In genomic region chr19:40592170-40592569, GRCh38 we compare ENCODE assay signal across 1 cellular context.
TF ChIP-seq lines count a peak whose summit lies in the region.

No MANE protein-coding gene starts in this region.

TF ChIP-seq in WTC11, 78 proteins besides CTCF, POLR2A, EP300 and RAD21 (continued from another document):
- TF ChIP-seq MLX (CRISPR knock-in tag; IDR thresholded peaks at IDR 0.05), result no peak
- no peak for TF ChIP-seq ZNF512 (CRISPR knock-in tag; IDR thresholded peaks at IDR 0.05; ENCODE audit: borderline replicate concordance)
- TF ChIP-seq AR (CRISPR knock-in tag; IDR thresholded peaks at IDR 0.05), result no peak
